Comparison of ENCODE assay signal across 17 cellular contexts in genomic region chr20:35359335-35359997, GRCh38. TPM values are rescaled to one million over a fixed set of nuclear protein-coding genes. Genes with fewer than 3 reads are reported as not detected.
DNase-seq lines count a peak whose midpoint lies in the region; ATAC-seq and TF ChIP-seq lines count a peak whose summit lies in the region.
"Had no signal": no experiment of that assay in that cellular context is flagged by ENCODE, and none has a peak within 500 bp of the region (broad histone marks: within the 10 kb centered on the region; RNA-seq: fewer than 3 reads in every experiment).

No MANE protein-coding gene starts in this region.

- H3K27ac ChIP-seq in PC-3 (ENCODE audit: low read length) = no peak overlapping the region
- H3K27ac ChIP-seq: tibial artery had no signal

- no peak overlapping the region for H2AFZ ChIP-seq in PC-3 (ENCODE audit: low read length)

- H3K36me3 ChIP-seq in PC-3 (ENCODE audit: low read depth, low read length) = peaks cover 15% of the 10 kb centered on the region
- H3K36me3 ChIP-seq in H7 (replicated peaks; ENCODE audit: control insufficient read depth, insufficient read depth, low read length) = peaks cover 8% of the 10 kb centered on the region

- POLR2A ChIA-PET in PC-3 (lab: Charles Lee; ENCODE audit: unreplicated experiment) = interaction anchor here (0.5 kb wide), 1 partner anchor 57 kb away, joined by 3 read pairs; no protein-coding TSS in a partner anchor

- H3K79me2 ChIP-seq in PC-3 (ENCODE audit: low read length) = peaks cover 11% of the 10 kb centered on the region

- H3K27me3 ChIP-seq in PC-3 (ENCODE audit: low read length) = no peaks in the 10 kb centered on the region
- no peaks in the 10 kb centered on the region for H3K27me3 ChIP-seq in H7 (ENCODE audit: control insufficient read depth, insufficient read depth, low read length)
- H3K27me3 ChIP-seq: tibial artery had no signal

- DNase-seq in NCI-H1092 treated with DMSO at 0.1 percent for 48 hours (lab: John Stamatoyannopoulos, UW) (peak; percentile 4), NCI-H1092 (lab: John Stamatoyannopoulos, UW) (no peak), PC-3 (peak; percentile 10), left lobe of liver (ENCODE audit: low spot score) (no peak), retinal pigment epithelial cell (ENCODE audit: low read depth) (peak; percentile 18), H7 (no peak)
- DNase-seq in activated CD4-positive, alpha-beta T cell treated with anti-CD3 and anti-CD28 coated beads, Interleukin-2, amount 50 U/mL, for 4 hours = no peak
- DNase-seq: 8988T; activated CD8-positive, alpha-beta memory T cell treated with anti-CD3 and anti-CD28 coated beads for 24 hours; naive thymus-derived CD8-positive, alpha-beta T cell; NCI-H2081 treated with DMSO at 0.1 percent for 48 hours; NCI-H748 treated with DMSO at 0.1 percent for 48 hours; SHP77; stimulated activated CD4-positive, alpha-beta T cell treated with anti-CD3 and anti-CD28 coated beads, Interleukin-4, amount 100 ng/mL, for 4 hours; tibial artery had no signal

- peaks cover 33% of the 10 kb centered on the region for H3K4me1 ChIP-seq in PC-3 (ENCODE audit: insufficient read depth, low read length)

- no peaks in the 10 kb centered on the region for H3K9me3 ChIP-seq in PC-3 (ENCODE audit: low read length)
- H3K9me3 ChIP-seq: HAP-1, tibial artery had no signal

- TF ChIP-seq CTCF in PC-3 (conservative IDR thresholded peaks at IDR 0.05; ENCODE audit: low read depth, low read length) (no peak), retinal pigment epithelial cell (conservative IDR thresholded peaks at IDR 0.05; ENCODE audit: low read depth, low read length) (no peak)

- H4K20me1 ChIP-seq in PC-3 (ENCODE audit: low read length) = no peaks in the 10 kb centered on the region

- CTCF ChIA-PET in PC-3 (lab: Charles Lee) = interaction anchor here (0.5 to 0.7 kb wide), 3 partner anchors 40 to 80 kb away, joined by 3 to 8 read pairs (median 3); no protein-coding TSS in a partner anchor

- H3F3A ChIP-seq in PC-3 (ENCODE audit: low read length, unreplicated experiment) = no peaks in the 10 kb centered on the region

- H3K9me2 ChIP-seq in PC-3 (replicated peaks; ENCODE audit: low read length) = no peaks in the 10 kb centered on the region

- peak; percentile 21 for ATAC-seq in PC-3
- ATAC-seq in left lobe of liver = peak; percentile 70
- no peak for ATAC-seq in HG03196 (IDR thresholded peaks at IDR 0.05; ENCODE audit: unreplicated experiment)
- ATAC-seq: naive thymus-derived CD8-positive, alpha-beta T cell had no signal

- BruUV-seq in PC-3 (replicated peaks; lab: Mats Ljungman, UMichigan) = no TSS peak

- intact Hi-C loops in PC-3 (cut with micrococcal nuclease) = loop anchor here (5.0 kb wide), 1 partner anchor 88 kb away; no protein-coding TSS in a partner anchor

- no peak overlapping the region for H3K9ac ChIP-seq in PC-3 (ENCODE audit: low read length)

- H3K4me3 ChIP-seq in PC-3 (ENCODE audit: low read length) (no peak overlapping the region), retinal pigment epithelial cell (ENCODE audit: low read length) (no peak overlapping the region), H7 (ENCODE audit: insufficient read depth, low read depth, low read length) (no peak overlapping the region)
- H3K4me3 ChIP-seq: HAP-1, tibial artery had no signal

- H3K4me2 ChIP-seq in PC-3 (ENCODE audit: low read length) = no peak overlapping the region

RNA-seq across cellular contexts. Expression of gene UQCC1, which starts 52.3 kb away (rescaled TPM):
- 36.4 and 38.1 TPM in 2 replicates for total RNA-seq in PC-3 (2014; rRNA removed)
- total RNA-seq in left lobe of liver = 43.6 TPM
- 48.2 and 49.5 TPM in 2 replicates for total RNA-seq in H7 (2014; rRNA removed; shearing (Covaris generic))

Comparison
In these comparisons a context has a peak if more than half of its experiments do, and no peak if none do; other contexts are left out.
1. DNase-seq: peak in NCI-H1092 treated with DMSO at 0.1 percent for 48 hours (single experiment), PC-3 (single experiment) and retinal pigment epithelial cell (single experiment); none in NCI-H1092 (single experiment), left lobe of liver (single experiment), H7 (single experiment) and activated CD4-positive, alpha-beta T cell treated with anti-CD3 and anti-CD28 coated beads, Interleukin-2, amount 50 U/mL, for 4 hours (0 of 2).